ENCODE assay signal across 17 cellular contexts in the genomic region with DNA sequence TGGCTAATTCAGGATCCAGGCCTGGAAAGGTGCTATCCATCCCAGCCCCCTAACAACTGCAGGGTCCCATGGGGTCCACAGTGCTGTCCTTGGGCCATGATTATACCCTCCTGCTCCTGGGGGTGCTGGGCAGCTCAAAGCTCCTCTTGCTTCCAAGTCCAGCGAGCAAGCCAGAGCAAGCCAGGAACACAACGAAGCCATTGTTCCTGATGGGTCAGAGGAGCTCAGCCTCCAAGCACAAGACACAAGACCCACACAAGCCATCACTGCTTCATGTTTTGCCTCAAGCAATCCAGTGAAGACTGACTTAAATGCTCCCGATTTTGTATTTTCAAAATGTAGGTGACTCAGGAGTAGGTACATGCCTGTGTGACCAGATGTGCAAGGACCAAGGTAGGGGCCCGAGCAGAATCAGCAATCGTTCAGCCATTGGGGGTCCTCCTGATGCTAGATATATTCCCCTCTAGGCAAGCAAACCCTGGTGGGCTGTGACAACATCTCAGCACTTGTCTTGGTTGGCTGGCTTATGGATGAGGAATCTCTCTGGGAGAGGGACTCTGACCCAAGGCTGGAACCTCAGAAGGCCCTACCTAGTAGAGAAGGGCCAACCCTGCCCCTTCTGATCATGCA.
DNase-seq lines count a peak whose midpoint lies in the region; ATAC-seq, FAIRE-seq and TF ChIP-seq lines count a peak whose summit lies in the region.
"Had no signal": no experiment of that assay in that cellular context is flagged by ENCODE, and none has a peak within 500 bp of the region (broad histone marks: within the 10 kb centered on the region; RNA-seq: fewer than 3 reads in every experiment).

No MANE protein-coding gene starts in this region.

- no peak overlapping the region for H3K4me2 ChIP-seq in H9 (ENCODE audit: insufficient read depth, insufficient read length, low read length)

- FAIRE-seq in GM12891 (lab: Jason Lieb, UNC), result no peak

- no peak overlapping the region for H2BK15ac ChIP-seq in H9 (ENCODE audit: low read depth, low read length)

- H3K4me1 ChIP-seq in H9 (ENCODE audit: insufficient read depth, low read length) (no peaks in the 10 kb centered on the region), spleen (peaks cover 0 to 47% (median 8%) of the 10 kb centered on the region in 6 donors)
- H3K4me1 ChIP-seq: adrenal gland had no signal

- H3K9me3 ChIP-seq in H9 (ENCODE audit: control insufficient read depth, low read depth, low read length) (no peaks in the 10 kb centered on the region), spleen (no peaks in the 10 kb centered on the region)
- H3K9me3 ChIP-seq: adrenal gland, MG63 had no signal

- no peak overlapping the region for H3K23ac ChIP-seq in H9 (ENCODE audit: insufficient read length, low read depth, low read length)

- H2BK5ac ChIP-seq in H9 (ENCODE audit: insufficient read length, low read length), result no peak overlapping the region

- no CpG with 5 or more reads among the region's 5 CpGs for WGBS in H9 (ENCODE audit: extremely low coverage, insufficient read length, low lambda C conversion rate)
- WGBS in spleen, 5 donors, result 91 to 98% (median 96%) methylated on average over 4 to 5 of the region's 5 CpGs

- no peak overlapping the region for H3K56ac ChIP-seq in H9 (ENCODE audit: insufficient read length, low read depth, low read length)

- H2AK5ac ChIP-seq in H9 (ENCODE audit: insufficient read length, low read length), result no peak overlapping the region

- H2BK20ac ChIP-seq in H9 (ENCODE audit: low read depth, low read length, poor library complexity, severe bottlenecking), result no peak overlapping the region

- TF ChIP-seq CTCF in H9 (conservative IDR thresholded peaks at IDR 0.05) (no peak), spleen (IDR thresholded peaks at IDR 0.05 in 8 of 11, conservative IDR thresholded peaks at IDR 0.05 in 3 of 11) (no peak)

- no peak overlapping the region for H3T11ph ChIP-seq in H9 (ENCODE audit: low read length)

- H3K18ac ChIP-seq in H9 (ENCODE audit: insufficient read length, low read depth, low read length), result no peak overlapping the region

- peak; percentile 13 for ATAC-seq in left colon
- ATAC-seq: natural killer cell; stimulated activated naive CD8-positive, alpha-beta T cell treated with anti-CD3 and anti-CD28 coated beads, Interleukin-15, amount 100 ng/mL, for 72 hours; T-helper 17 cell had no signal

- H3K79me1 ChIP-seq in H9 (ENCODE audit: insufficient read depth, low read depth, low read length, poor library complexity, severe bottlenecking), result no peaks in the 10 kb centered on the region

- no peak overlapping the region for H2AFZ ChIP-seq in H9 (ENCODE audit: low read length)

- intact Hi-C loops in left colon (cut with DNase I, micrococcal nuclease) (no loop called here), spleen (cut with DNase I; ENCODE audit: low total_unique reads) (no loop called here)

- no peaks in the 10 kb centered on the region for H3K23me2 ChIP-seq in H9 (ENCODE audit: insufficient read length, low read depth, low read length, poor library complexity, severe bottlenecking)

- H2BK12ac ChIP-seq in H9 (ENCODE audit: insufficient read length, low read depth, low read length), result no peak overlapping the region

- H3K27me3 ChIP-seq in H9 (ENCODE audit: insufficient read depth, low read length), result no peaks in the 10 kb centered on the region
- no peaks in the 10 kb centered on the region for H3K27me3 ChIP-seq in spleen (replicated peaks in 1 of 7)
- H3K27me3 ChIP-seq: adrenal gland, MG63 had no signal

- DNase-seq in H9, result peak; percentile 13
- DNase-seq in left colon, result no peak
- DNase-seq in spleen, result no peak
- no peak for DNase-seq in HPDE6-E6E7 (ENCODE audit: extremely low spot score)
- DNase-seq in NCI-H510A treated with DMSO at 0.1 percent for 48 hours (lab: John Stamatoyannopoulos, UW), result no peak
- no peak for DNase-seq in GM12891 (ENCODE audit: insufficient read length, low spot score)
- DNase-seq: activated effector memory CD4-positive, alpha-beta T cell treated with anti-CD3 and anti-CD28 coated beads, Interleukin-2, amount 50 U/mL, for 16 hours; MG63; natural killer cell; NCI-H187; SHP77; stimulated activated naive CD8-positive, alpha-beta T cell treated with anti-CD3 and anti-CD28 coated beads, Interleukin-15, amount 100 ng/mL, for 72 hours; T-helper 17 cell; WERI-Rb-1 had no signal

- H3K4me1 Mint-ChIP-seq in H9, result no peaks in the 10 kb centered on the region; a peak in 1 of 4 replicates
- H3K4me1 Mint-ChIP-seq: memory B cell; natural killer cell; stimulated activated naive CD8-positive, alpha-beta T cell treated with anti-CD3 and anti-CD28 coated beads, Interleukin-15, amount 100 ng/mL, for 72 hours had no signal

- H3K9ac ChIP-seq in H9 (ENCODE audit: extremely low read depth, insufficient read length, low read length), result no peak overlapping the region

- H3K36me3 Mint-ChIP-seq in H9 (ENCODE audit: insufficient read depth in 1 of 3, low read depth in 3 of 3), result no peaks in the 10 kb centered on the region
- H3K36me3 Mint-ChIP-seq: memory B cell, natural killer cell had no signal

- H4K91ac ChIP-seq in H9 (ENCODE audit: insufficient read length, low read depth, low read length), result no peak overlapping the region

- no peak overlapping the region for H2BK120ac ChIP-seq in H9 (ENCODE audit: low read depth, low read length, poor library complexity, severe bottlenecking)

- H3K4ac ChIP-seq in H9 (ENCODE audit: low read depth, low read length), result no peak overlapping the region

- no peak overlapping the region for H3K4me3 ChIP-seq in spleen
- H3K4me3 ChIP-seq: adrenal gland, MG63 had no signal

- no peaks in the 10 kb centered on the region for H4K20me1 ChIP-seq in H9 (ENCODE audit: control insufficient read depth, insufficient read depth, insufficient read length)

- H3K27ac Mint-ChIP-seq in H9, result no peak overlapping the region
- H3K27ac Mint-ChIP-seq: memory B cell; natural killer cell; stimulated activated naive CD8-positive, alpha-beta T cell treated with anti-CD3 and anti-CD28 coated beads, Interleukin-15, amount 100 ng/mL, for 72 hours; T-helper 17 cell had no signal

- H3K9me3 Mint-ChIP-seq in H9, result no peaks in the 10 kb centered on the region
- H3K9me3 Mint-ChIP-seq: memory B cell; natural killer cell; stimulated activated naive CD8-positive, alpha-beta T cell treated with anti-CD3 and anti-CD28 coated beads, Interleukin-15, amount 100 ng/mL, for 72 hours had no signal

- no peaks in the 10 kb centered on the region for H3K79me2 ChIP-seq in H9 (ENCODE audit: insufficient read depth, low read length)

- no peak overlapping the region for H4K5ac ChIP-seq in H9 (ENCODE audit: insufficient read length, low read depth, low read length)

- no peaks in the 10 kb centered on the region; the same call in none of the 2 replicates for H3K27me3 Mint-ChIP-seq in H9 (ENCODE audit: low read depth)

- H3K14ac ChIP-seq in H9 (ENCODE audit: insufficient read depth, low read length), result no peak overlapping the region; the same call in 1 of the 2 replicates

- no peak for TF ChIP-seq POLR2A in spleen (IDR thresholded peaks at IDR 0.05)
- TF ChIP-seq POLR2A in GM12891 (IDR thresholded peaks at IDR 0.05; ENCODE audit: low read depth, low read length), result no peak

- no peak overlapping the region for H3K27ac ChIP-seq in H9 (ENCODE audit: insufficient read length, low read depth, low read length)
- peak overlapping the region; percentile 94 for H3K27ac ChIP-seq in angular gyrus (ENCODE audit: low read depth, low read length)
- H3K27ac ChIP-seq in spleen, result peak overlapping the region in 5 of 8 donors; percentile 28 to 81 (median 69)
- H3K27ac ChIP-seq: adrenal gland, WERI-Rb-1 had no signal

- H3K4me3 Mint-ChIP-seq in H9, result no peak overlapping the region
- H3K4me3 Mint-ChIP-seq: memory B cell; natural killer cell; stimulated activated naive CD8-positive, alpha-beta T cell treated with anti-CD3 and anti-CD28 coated beads, Interleukin-15, amount 100 ng/mL, for 72 hours; T-helper 17 cell had no signal

- peaks cover 0 to 55% (median 30%) of the 10 kb centered on the region in 6 donors for H3K36me3 ChIP-seq in spleen
- H3K36me3 ChIP-seq: WERI-Rb-1 had no signal

- no peak overlapping the region for H4K8ac ChIP-seq in H9 (replicated peaks; ENCODE audit: insufficient read length, low read depth, low read length)

TF ChIP-seq in GM12891, 5 proteins besides CTCF, POLR2A, EP300 and RAD21:
- TF ChIP-seq SPI1 (IDR thresholded peaks at IDR 0.05; ENCODE audit: low read depth, low read length) (no peak), TAF1 (IDR thresholded peaks at IDR 0.05; ENCODE audit: low read depth, low read length) (no peak), POU2F2 (IDR thresholded peaks at IDR 0.05; ENCODE audit: low read depth, low read length) (no peak), POLR2AphosphoS5 (IDR thresholded peaks at IDR 0.05; ENCODE audit: low read depth, low read length) (no peak), PAX5 (IDR thresholded peaks at IDR 0.05; ENCODE audit: insufficient read depth, low read length, severe bottlenecking) (no peak)
